In genomic region chr13:105328212-105328611, GRCh38 we compare ENCODE assay signal across 17 cellular contexts.
"Had no signal": no experiment of that assay in that cellular context is flagged by ENCODE, and none has a peak within 500 bp of the region (broad histone marks: within the 10 kb centered on the region; RNA-seq: fewer than 3 reads in every experiment).

No MANE protein-coding gene starts in this region.

- H3K27ac ChIP-seq: KMS-11, SJSA1, SK-N-MC had no signal

- H3K9ac ChIP-seq: KMS-11 had no signal

- H3K9me3 ChIP-seq: MG63, SJSA1 had no signal

- H3K4me2 ChIP-seq: KMS-11 had no signal

- FAIRE-seq: RCC 7860 had no signal

- H3K36me3 ChIP-seq: MG63, SJSA1 had no signal

- DNase-seq: MG63, NCI-H1092, NCI-H187, NCI-H2029, NCI-H2171, NCI-H226, NCI-H446, NCI-H510A, NCI-H524 treated with DMSO at 0.1 percent for 48 hours, NCI-H69, Right ventricle myocardium superior, RPMI8226, SIG-M5 had no signal

- H3K4me3 ChIP-seq: MG63, SJSA1, SK-N-MC had no signal

- H3K27me3 ChIP-seq: MG63, SJSA1 had no signal
